Comparison of ENCODE assay signal across 27 cellular contexts in genomic region chr7:98892609-98893008, GRCh38. TPM values are rescaled to one million over a fixed set of nuclear protein-coding genes. Genes with fewer than 3 reads are reported as not detected.
"Had no signal": no experiment of that assay in that cellular context is flagged by ENCODE, and none has a peak within 500 bp of the region (broad histone marks: within the 10 kb centered on the region; RNA-seq: fewer than 3 reads in every experiment).

No MANE protein-coding gene starts in this region.

- H3K4me1 Mint-ChIP-seq: endodermal cell had no signal

- H3K27ac Mint-ChIP-seq: dendritic cell treated with granulocyte-macrophage colony-stimulating factor and Interleukin-4, amounts not matched to agents 40 ng/mL and 50 ng/mL, for 4 days; effector memory CD8-positive, alpha-beta T cell had no signal

- H3K4me3 Mint-ChIP-seq: dendritic cell treated with granulocyte-macrophage colony-stimulating factor and Interleukin-4, amounts not matched to agents 40 ng/mL and 50 ng/mL, for 4 days; effector memory CD8-positive, alpha-beta T cell; endodermal cell had no signal

- H3K4me3 ChIP-seq: colonic mucosa, dorsolateral prefrontal cortex, esophagus muscularis mucosa, esophagus squamous epithelium, gastrocnemius medialis, gastroesophageal sphincter, heart left ventricle, heart right ventricle had no signal

- H3K27me3 Mint-ChIP-seq: dendritic cell treated with granulocyte-macrophage colony-stimulating factor and Interleukin-4, amounts not matched to agents 40 ng/mL and 50 ng/mL, for 4 days; effector memory CD8-positive, alpha-beta T cell had no signal

- H3K27ac ChIP-seq: colonic mucosa, dorsolateral prefrontal cortex, epithelial cell of prostate, esophagus muscularis mucosa, esophagus squamous epithelium, foreskin keratinocyte, gastrocnemius medialis, gastroesophageal sphincter, heart left ventricle, heart right ventricle had no signal

- DNase-seq: colonic mucosa; cortex of kidney; dermis blood vessel endothelial cell; dorsolateral prefrontal cortex; effector CD4-positive, alpha-beta T cell; effector CD8-positive, alpha-beta T cell; effector memory CD4-positive, alpha-beta T cell; effector memory CD8-positive, alpha-beta T cell; endodermal cell; erythroblast; esophagus squamous epithelium; foreskin fibroblast; foreskin keratinocyte; foreskin melanocyte; gastrocnemius medialis; glutamatergic neuron; head of caudate nucleus; heart right ventricle had no signal

- H3K9me3 Mint-ChIP-seq: dendritic cell treated with granulocyte-macrophage colony-stimulating factor and Interleukin-4, amounts not matched to agents 40 ng/mL and 50 ng/mL, for 4 days; effector memory CD8-positive, alpha-beta T cell; endodermal cell had no signal

RNA-seq across cellular contexts. Expression of gene TMEM130, which starts 22.8 kb away (rescaled TPM):
- total RNA-seq: dermis blood vessel endothelial cell, dermis microvascular lymphatic vessel endothelial cell, endothelial cell of umbilical vein, esophagus mucosa, foreskin keratinocyte, gastrocnemius medialis, glomerular endothelial cell had no signal
